ENCODE assay signal across 8 cellular contexts in genomic region chr12:120194534-120195395, GRCh38. TPM values are rescaled to one million over a fixed set of nuclear protein-coding genes. Genes with fewer than 3 reads are reported as not detected.
DNase-seq lines count a peak whose midpoint lies in the region; ATAC-seq, FAIRE-seq and TF ChIP-seq lines count a peak whose summit lies in the region.

A gene with protein sequence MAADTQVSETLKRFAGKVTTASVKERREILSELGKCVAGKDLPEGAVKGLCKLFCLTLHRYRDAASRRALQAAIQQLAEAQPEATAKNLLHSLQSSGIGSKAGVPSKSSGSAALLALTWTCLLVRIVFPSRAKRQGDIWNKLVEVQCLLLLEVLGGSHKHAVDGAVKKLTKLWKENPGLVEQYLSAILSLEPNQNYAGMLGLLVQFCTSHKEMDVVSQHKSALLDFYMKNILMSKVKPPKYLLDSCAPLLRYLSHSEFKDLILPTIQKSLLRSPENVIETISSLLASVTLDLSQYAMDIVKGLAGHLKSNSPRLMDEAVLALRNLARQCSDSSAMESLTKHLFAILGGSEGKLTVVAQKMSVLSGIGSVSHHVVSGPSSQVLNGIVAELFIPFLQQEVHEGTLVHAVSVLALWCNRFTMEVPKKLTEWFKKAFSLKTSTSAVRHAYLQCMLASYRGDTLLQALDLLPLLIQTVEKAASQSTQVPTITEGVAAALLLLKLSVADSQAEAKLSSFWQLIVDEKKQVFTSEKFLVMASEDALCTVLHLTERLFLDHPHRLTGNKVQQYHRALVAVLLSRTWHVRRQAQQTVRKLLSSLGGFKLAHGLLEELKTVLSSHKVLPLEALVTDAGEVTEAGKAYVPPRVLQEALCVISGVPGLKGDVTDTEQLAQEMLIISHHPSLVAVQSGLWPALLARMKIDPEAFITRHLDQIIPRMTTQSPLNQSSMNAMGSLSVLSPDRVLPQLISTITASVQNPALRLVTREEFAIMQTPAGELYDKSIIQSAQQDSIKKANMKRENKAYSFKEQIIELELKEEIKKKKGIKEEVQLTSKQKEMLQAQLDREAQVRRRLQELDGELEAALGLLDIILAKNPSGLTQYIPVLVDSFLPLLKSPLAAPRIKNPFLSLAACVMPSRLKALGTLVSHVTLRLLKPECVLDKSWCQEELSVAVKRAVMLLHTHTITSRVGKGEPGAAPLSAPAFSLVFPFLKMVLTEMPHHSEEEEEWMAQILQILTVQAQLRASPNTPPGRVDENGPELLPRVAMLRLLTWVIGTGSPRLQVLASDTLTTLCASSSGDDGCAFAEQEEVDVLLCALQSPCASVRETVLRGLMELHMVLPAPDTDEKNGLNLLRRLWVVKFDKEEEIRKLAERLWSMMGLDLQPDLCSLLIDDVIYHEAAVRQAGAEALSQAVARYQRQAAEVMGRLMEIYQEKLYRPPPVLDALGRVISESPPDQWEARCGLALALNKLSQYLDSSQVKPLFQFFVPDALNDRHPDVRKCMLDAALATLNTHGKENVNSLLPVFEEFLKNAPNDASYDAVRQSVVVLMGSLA (N-terminal part only) (minus strand): TSS chr12:120194715. CDS start chr12:120194697, 18 bp downstream.

- H3K27ac ChIP-seq in KMS-11 (peak within 1 kb of the TSS; percentile 94), SJCRH30 (peak within 1 kb of the TSS; percentile 62), neutrophil (peak within 1 kb of the TSS; percentile 52)

- H3K4me1 ChIP-seq in KMS-11 (ENCODE audit: low read depth, poor library complexity, severe bottlenecking) (peaks cover 81% of the 10 kb centered on the region), SJCRH30 (peaks cover 16% of the 10 kb centered on the region), neutrophil (ENCODE audit: control insufficient read depth in 1 of 2, insufficient read depth in 1 of 2, low read depth in 1 of 2, low read length in 1 of 2) (peaks cover 19 to 23% of the 10 kb centered on the region in 2 experiments)

- ATAC-seq in GM21576 (IDR thresholded peaks at IDR 0.05; ENCODE audit: unreplicated experiment): peak; percentile 55

- no peak for FAIRE-seq in frontal cortex (lab: Jason Lieb, UNC)

- peak within 1 kb of the TSS; percentile 87 for H3K4me2 ChIP-seq in KMS-11

- H3K27me3 ChIP-seq in KMS-11 (ENCODE audit: insufficient read depth, low read depth) (no peaks in the 10 kb centered on the region), SJCRH30 (no peaks in the 10 kb centered on the region), neutrophil (no peaks in the 10 kb centered on the region)

- 0 out of 2 replicates have a peak, but pooled peaks cover 3% of the 10 kb centered on the region for H3K36me3 ChIP-seq in KMS-11 (ENCODE audit: insufficient read depth)
- peaks cover 43% of the 10 kb centered on the region for H3K36me3 ChIP-seq in SJCRH30
- peaks cover 6% of the 10 kb centered on the region for H3K36me3 ChIP-seq in neutrophil

- H3K9ac ChIP-seq in KMS-11: peak within 1 kb of the TSS; percentile 90

- H3K79me2 ChIP-seq in KMS-11 (ENCODE audit: insufficient read depth, low read depth): peaks cover 81% of the 10 kb centered on the region

- DNase-seq in DMS79 (lab: John Stamatoyannopoulos, UW): peak; percentile 48
- DNase-seq in SJCRH30: peak; percentile 73 to 80
- DNase-seq in activated naive CD4-positive, alpha-beta T cell (lab: John Stamatoyannopoulos, UW): peak; percentile 73 to 89 (median 84)
- peak; percentile 95 for DNase-seq in frontal cortex (ENCODE audit: low spot score in 2 of 2)

- H3K9me3 ChIP-seq in SJCRH30 (replicated peaks): no peaks in the 10 kb centered on the region
- no peaks in the 10 kb centered on the region for H3K9me3 ChIP-seq in neutrophil

- no peak within 1 kb of the TSS for H3K4me3 ChIP-seq in KMS-11 (IDR thresholded peaks at IDR 0.05; ENCODE audit: insufficient read depth, low read depth, low read length)
- peak within 1 kb of the TSS; percentile 76 for H3K4me3 ChIP-seq in SJCRH30
- peak within 1 kb of the TSS; percentile 81 to 94 for H3K4me3 ChIP-seq in neutrophil (ENCODE audit: low read depth in 1 of 2, low read length in 1 of 2)

- peak within 1 kb of the TSS; percentile 44; the same call in 1 of the 2 replicates for H2AFZ ChIP-seq in KMS-11 (ENCODE audit: low read depth)

- no peak for TF ChIP-seq CTCF in KMS-11 (conservative IDR thresholded peaks at IDR 0.05; ENCODE audit: low read depth, low read length)
- no peak for TF ChIP-seq CTCF in neutrophil (IDR thresholded peaks at IDR 0.05)
- no peak for TF ChIP-seq CTCF in subcutaneous adipose tissue (IDR thresholded peaks at IDR 0.05; ENCODE audit: low read depth)

- H4K20me1 ChIP-seq in KMS-11 (ENCODE audit: insufficient read depth): peaks cover 3% of the 10 kb centered on the region; the same call in 1 of the 2 replicates

RNA-seq across cellular contexts. Expression of the gene that starts here (rescaled TPM):
- total RNA-seq in SJCRH30 (2014; rRNA removed; shearing (Covaris generic)): 49.7 and 61.9 TPM in 2 replicates
- total RNA-seq in frontal cortex: 62.4 TPM
- 10 to 100 TPM; 36.4 to 56.7 (median 41.6) TPM for total RNA-seq in subcutaneous adipose tissue
